19 cellular contexts compared by ENCODE assay signal in the genomic region with DNA sequence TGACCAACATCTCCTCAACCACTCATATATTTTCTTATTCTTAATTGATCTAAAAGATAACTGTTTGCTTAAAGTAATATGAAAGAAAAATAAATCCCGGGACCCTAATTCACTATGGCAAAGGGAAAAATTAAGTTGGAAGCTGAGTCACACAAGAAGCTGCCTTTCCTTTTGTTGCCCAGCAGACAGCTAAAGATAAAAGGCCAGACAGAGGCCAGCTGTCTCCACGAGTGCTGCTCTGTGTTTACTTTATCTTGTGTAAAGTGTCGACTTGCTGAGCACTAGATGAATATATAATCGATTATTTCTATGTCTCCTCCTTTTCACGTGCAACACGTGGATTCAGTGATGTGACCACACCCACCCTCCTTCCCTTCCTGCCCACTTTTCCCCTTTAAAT. TPM values are rescaled to one million over a fixed set of nuclear protein-coding genes. Genes with fewer than 3 reads are reported as not detected.
DNase-seq lines count a peak whose midpoint lies in the region; ATAC-seq and TF ChIP-seq lines count a peak whose summit lies in the region.
"Had no signal": no experiment of that assay in that cellular context is flagged by ENCODE, and none has a peak within 500 bp of the region (broad histone marks: within the 10 kb centered on the region; RNA-seq: fewer than 3 reads in every experiment).

No MANE protein-coding gene starts in this region.

- peaks cover 8% of the 10 kb centered on the region for H3K4me1 Mint-ChIP-seq in nephron progenitor cell
- H3K4me1 Mint-ChIP-seq: central memory CD8-positive, alpha-beta T cell; mesothelial cell of epicardium had no signal

- peaks cover 0 to 3% (median 0%) of the 10 kb centered on the region in 3 donors for H3K27me3 ChIP-seq in psoas muscle (ENCODE audit: insufficient read depth in 3 of 3, low read length in 2 of 3)
- H3K27me3 ChIP-seq: neutrophil, testis had no signal

- H3K27ac ChIP-seq in psoas muscle, result no peak overlapping the region
- H3K27ac ChIP-seq: neutrophil, testis had no signal

- WGBS in psoas muscle, 3 donors, result 37 to 44% (median 43%) methylated on average over 6 of the region's 6 CpGs

- H3K36me3 ChIP-seq in psoas muscle (ENCODE audit: insufficient read depth in 1 of 2, low read depth in 1 of 2), result no peaks in the 10 kb centered on the region
- H3K36me3 ChIP-seq: neutrophil had no signal

- no peak for TF ChIP-seq CTCF in cardiac fibroblast (IDR thresholded peaks at IDR 0.05; ENCODE audit: low read depth, low read length)
- TF ChIP-seq CTCF in nephron progenitor cell (IDR thresholded peaks at IDR 0.05), result no peak
- no peak for TF ChIP-seq CTCF in psoas muscle (IDR thresholded peaks at IDR 0.05)

- H3K9me3 Mint-ChIP-seq in nephron progenitor cell, result peaks cover 41% of the 10 kb centered on the region

- H3K4me1 ChIP-seq in psoas muscle, result no peaks in the 10 kb centered on the region
- H3K4me1 ChIP-seq: testis had no signal

- intact Hi-C loops in psoas muscle (cut with DNase I), result no loop called here

- H3K27me3 Mint-ChIP-seq in nephron progenitor cell (ENCODE audit: low read depth, poor library complexity), result peaks cover 3% of the 10 kb centered on the region

- no peak overlapping the region for H3K4me3 Mint-ChIP-seq in nephron progenitor cell
- H3K4me3 Mint-ChIP-seq: activated CD4-positive, alpha-beta memory T cell treated with anti-CD3 and anti-CD28 coated beads for 36 hours; activated T-cell treated with anti-CD3 and anti-CD28 coated beads, Interleukin-2, amount 50 U/mL, for 72 hours; central memory CD8-positive, alpha-beta T cell; mesothelial cell of epicardium had no signal

- ATAC-seq in psoas muscle (no peak), HG03039 (IDR thresholded peaks at IDR 0.05; ENCODE audit: unreplicated experiment) (no peak)
- ATAC-seq: activated T-cell treated with anti-CD3 and anti-CD28 coated beads, Interleukin-2, amount 50 U/mL, for 72 hours; sciatic nerve had no signal

- peaks cover 11% of the 10 kb centered on the region for H3K9me3 ChIP-seq in psoas muscle
- H3K9me3 ChIP-seq: neutrophil, testis had no signal

- H3K36me3 Mint-ChIP-seq in nephron progenitor cell (ENCODE audit: low read depth), result peaks cover 12% of the 10 kb centered on the region
- H3K36me3 Mint-ChIP-seq: activated CD4-positive, alpha-beta memory T cell treated with anti-CD3 and anti-CD28 coated beads for 36 hours had no signal

- peak; percentile 6 for DNase-seq in LHCN-M2 (ENCODE audit: low read depth)
- peak; percentile 72 for DNase-seq in NCI-H345 treated with DMSO at 0.1 percent for 48 hours (lab: John Stamatoyannopoulos, UW; ENCODE audit: unreplicated experiment)
- DNase-seq in cardiac fibroblast (ENCODE audit: low read depth in 2 of 2), result peak; percentile 13 to 26
- no peak for DNase-seq in nephron progenitor cell
- DNase-seq in psoas muscle, result no peak
- no peak for DNase-seq in stimulated activated CD4-positive, alpha-beta T cell treated with anti-CD3 and anti-CD28 coated beads, Interleukin-2, amount 100 ng/mL, for 48 hours
- DNase-seq: activated CD4-positive, alpha-beta memory T cell treated with anti-CD3 and anti-CD28 coated beads for 36 hours; activated T-cell treated with anti-CD3 and anti-CD28 coated beads, Interleukin-2, amount 50 U/mL, for 72 hours; DND-41; GOT3; NCI-H2171; stimulated activated CD4-positive, alpha-beta T cell treated with anti-CD3 and anti-CD28 coated beads, Interleukin-4, amount 100 ng/mL, for 1 hour; stimulated activated CD8-positive, alpha-beta memory T cell treated with anti-CD3 and anti-CD28 coated beads, Interleukin-4, amount 100 ng/mL, for 48 hours; testis had no signal

- H3K4me3 ChIP-seq in cardiac fibroblast (replicated peaks in 1 of 2; ENCODE audit: low read depth in 2 of 2, low read length in 2 of 2) (no peak overlapping the region), psoas muscle (no peak overlapping the region)
- H3K4me3 ChIP-seq: testis had no signal

- peak overlapping the region; percentile 36 for H3K27ac Mint-ChIP-seq in nephron progenitor cell
- H3K27ac Mint-ChIP-seq: activated CD4-positive, alpha-beta memory T cell treated with anti-CD3 and anti-CD28 coated beads for 36 hours; activated T-cell treated with anti-CD3 and anti-CD28 coated beads, Interleukin-2, amount 50 U/mL, for 72 hours; mesothelial cell of epicardium had no signal

RNA-seq across cellular contexts. Expression of gene NSMCE3, which starts 52.8 kb away (rescaled TPM):
- total RNA-seq in LHCN-M2 (2014; rRNA removed) (13.1 and 13.8 TPM in 2 replicates), psoas muscle (1 to 10 TPM; 4.6 to 6.5 (median 5.9) TPM)
- polyA plus RNA-seq in LHCN-M2 (2012), result 5.4 TPM
- polyA plus RNA-seq in psoas muscle, result 1 to 10 TPM; 5.3 to 6.4 (median 5.5) TPM

Comparison
In these comparisons a context has a peak if more than half of its experiments do, and no peak if none do; other contexts are left out.
1. DNase-seq: peak in LHCN-M2 (single experiment), NCI-H345 treated with DMSO at 0.1 percent for 48 hours (single experiment) and cardiac fibroblast (2 of 2); none in nephron progenitor cell (single experiment), psoas muscle (0 of 2) and stimulated activated CD4-positive, alpha-beta T cell treated with anti-CD3 and anti-CD28 coated beads, Interleukin-2, amount 100 ng/mL, for 48 hours (0 of 2).